In genomic region chr9:99057665-99058625, GRCh38 we compare ENCODE assay signal across 1 cellular context.
TF ChIP-seq lines count a peak whose summit lies in the region.

No MANE protein-coding gene starts in this region.

TF ChIP-seq in K562, 482 proteins besides CTCF, POLR2A, EP300 and RAD21 (continued from another document and continues in another):
- TF ChIP-seq BCLAF1 (IDR thresholded peaks at IDR 0.05; ENCODE audit: borderline replicate concordance in 1 of 2, control insufficient read depth in 1 of 2, low read depth in 2 of 2, low read length in 1 of 2) (0 out of 4 replicates have a peak, but pooled peaks of 1 of the 2 experiments have one; percentile 79), SMAD3 (CRISPR knock-in tag; conservative IDR thresholded peaks at IDR 0.05) (peak; percentile 71; the same call in 1 of the 2 replicates), PYGO2 (tag; IDR thresholded peaks at IDR 0.05) (no peak), MAZ (CRISPR knock-in tag; conservative IDR thresholded peaks at IDR 0.05 in 1 of 2, IDR thresholded peaks at IDR 0.05 in 1 of 2) (peak in 1 of 2 experiments; percentile 59; a peak in 1 of 4 replicates), TEAD1 (CRISPR knock-in tag; IDR thresholded peaks at IDR 0.05) (peak in 1 of 2 experiments; percentile 36; a peak in 1 of 4 replicates), IRF2 (CRISPR knock-in tag; IDR thresholded peaks at IDR 0.05) (no peak), ZNF75A (CRISPR knock-in tag; IDR thresholded peaks at IDR 0.05) (no peak), CHD4 (IDR thresholded peaks at IDR 0.05; ENCODE audit: insufficient read depth, insufficient replicate concordance, low read depth, low read length, poor library complexity, severe bottlenecking) (peak; percentile 86), L3MBTL2 (IDR thresholded peaks at IDR 0.05) (peak; percentile 56), ZNF143 (CRISPR knock-in tag; IDR thresholded peaks at IDR 0.05) (no peak), MBD2 (IDR thresholded peaks at IDR 0.05; ENCODE audit: borderline replicate concordance, low read depth) (peak; percentile 75; the same call in 1 of the 2 replicates), DNMT1 (IDR thresholded peaks at IDR 0.05) (no peak), ZNF444 (CRISPR knock-in tag; IDR thresholded peaks at IDR 0.05) (no peak), TAL1 (IDR thresholded peaks at IDR 0.05) (peak; percentile 76), HMGN3 (IDR thresholded peaks at IDR 0.05; ENCODE audit: borderline replicate concordance, extremely low read depth, insufficient read length, low read depth, low read length) (peak; percentile 35), DPF2 (IDR thresholded peaks at IDR 0.05) (peak; percentile 87), PREB (CRISPR knock-in tag; IDR thresholded peaks at IDR 0.05) (no peak), TRIM24 (IDR thresholded peaks at IDR 0.05) (peak; percentile 39 to 58; a peak in 1 of 4 replicates), BCOR (IDR thresholded peaks at IDR 0.05) (0 out of 2 replicates have a peak, but pooled peaks have one; percentile 47), CCAR2 (IDR thresholded peaks at IDR 0.05; ENCODE audit: low read depth, low read length) (no peak), THRB (CRISPR knock-in tag; conservative IDR thresholded peaks at IDR 0.05) (0 out of 2 replicates have a peak, but pooled peaks have one; percentile 12), ZNF583 (CRISPR knock-in tag; IDR thresholded peaks at IDR 0.05) (peak; percentile 64), ZNF639 (CRISPR knock-in tag; conservative IDR thresholded peaks at IDR 0.05 in 1 of 2, IDR thresholded peaks at IDR 0.05 in 1 of 2) (no peak; a peak in 1 of 4 replicates), CREM (IDR thresholded peaks at IDR 0.05; ENCODE audit: low read depth) (peak; percentile 65), C11orf30 (IDR thresholded peaks at IDR 0.05; ENCODE audit: low read depth) (no peak), ZBTB8A (IDR thresholded peaks at IDR 0.05; ENCODE audit: partially characterized antibody) (no peak), ZNF511 (CRISPR knock-in tag; IDR thresholded peaks at IDR 0.05) (no peak), HNRNPK (IDR thresholded peaks at IDR 0.05; ENCODE audit: low read depth, low read length, poor library complexity, severe bottlenecking) (no peak), SPI1 (IDR thresholded peaks at IDR 0.05; ENCODE audit: borderline replicate concordance, low read depth, low read length) (peak; percentile 49; the same call in 1 of the 2 replicates), ZBED1 (IDR thresholded peaks at IDR 0.05) (0 out of 2 replicates have a peak, but pooled peaks have one; percentile 32), ATF6 (CRISPR knock-in tag; IDR thresholded peaks at IDR 0.05) (no peak), HNRNPLL (IDR thresholded peaks at IDR 0.05; ENCODE audit: low read depth, low read length, poor library complexity, severe bottlenecking) (no peak), ETV6 (IDR thresholded peaks at IDR 0.05; ENCODE audit: borderline replicate concordance in 1 of 2, low read depth in 2 of 2, low read length in 1 of 2) (peak; percentile 87 to 99; a peak in 3 of 4 replicates), ETV6 (CRISPR knock-in tag; IDR thresholded peaks at IDR 0.05; ENCODE audit: borderline replicate concordance) (no peak), ZFP91 (CRISPR knock-in tag; IDR thresholded peaks at IDR 0.05) (no peak), KDM2B (CRISPR knock-in tag; IDR thresholded peaks at IDR 0.05) (no peak), MNT (conservative IDR thresholded peaks at IDR 0.05) (peak in 1 of 2 experiments; percentile 52; a peak in 2 of 4 replicates), MEF2D (tag; conservative IDR thresholded peaks at IDR 0.05; ENCODE audit: low read depth) (0 out of 2 replicates have a peak, but pooled peaks have one; percentile 38), GMEB1 (CRISPR knock-in tag; IDR thresholded peaks at IDR 0.05) (no peak), DACH1 (IDR thresholded peaks at IDR 0.05; ENCODE audit: partially characterized antibody) (peak; percentile 83), TBL1XR1 (IDR thresholded peaks at IDR 0.05; ENCODE audit: low read length in 2 of 2) (peak in 1 of 2 experiments; percentile 67; a peak in 1 of 4 replicates), SMARCA4 (IDR thresholded peaks at IDR 0.05) (peak; percentile 79), TAF15 (IDR thresholded peaks at IDR 0.05; ENCODE audit: low read depth, low read length) (no peak), SMAD2 (IDR thresholded peaks at IDR 0.05; ENCODE audit: low read depth, low read length) (no peak), ZNF263 (CRISPR knock-in tag; IDR thresholded peaks at IDR 0.05; ENCODE audit: borderline replicate concordance) (0 out of 2 replicates have a peak, but pooled peaks have one; percentile 18), TCF7 (IDR thresholded peaks at IDR 0.05; ENCODE audit: borderline replicate concordance) (peak; percentile 79; the same call in 1 of the 2 replicates), ZBTB11 (CRISPR knock-in tag; IDR thresholded peaks at IDR 0.05) (peak in 1 of 3 experiments; percentile 51; a peak in 1 of 6 replicates)
